28 cellular contexts compared by ENCODE assay signal in genomic region chr3:63295806-63296205, GRCh38. TPM values are rescaled to one million over a fixed set of nuclear protein-coding genes. Genes with fewer than 3 reads are reported as not detected.
"Had no signal": no experiment of that assay in that cellular context is flagged by ENCODE, and none has a peak within 500 bp of the region (broad histone marks: within the 10 kb centered on the region; RNA-seq: fewer than 3 reads in every experiment).

No MANE protein-coding gene starts in this region.

- DNase-seq: effector memory CD8-positive, alpha-beta T cell; esophagus squamous epithelium; foreskin fibroblast; glutamatergic neuron; immature natural killer cell; left ventricle myocardium inferior; mesenchymal stem cell; naive thymus-derived CD4-positive, alpha-beta T cell; nephron progenitor cell; spleen; stimulated activated CD4-positive, alpha-beta T cell treated with anti-CD3 and anti-CD28 coated beads, Interleukin-15, amount 100 ng/mL, for 24 hours; stimulated activated CD4-positive, alpha-beta T cell treated with anti-CD3 and anti-CD28 coated beads, Interleukin-1b, Interleukin-23, amount 100 ng/mL, for 48 hours; stimulated activated CD4-positive, alpha-beta T cell treated with anti-CD3 and anti-CD28 coated beads, Interleukin-4, amount 100 ng/mL, for 24 hours; testis; transverse colon had no signal

- H3K36me3 ChIP-seq: esophagus squamous epithelium, gastroesophageal sphincter, left ventricle myocardium inferior, spleen, transverse colon had no signal

- H3K9me3 ChIP-seq: esophagus squamous epithelium, testis, transverse colon had no signal

- ATAC-seq: effector memory CD8-positive, alpha-beta T cell; gastroesophageal sphincter; naive thymus-derived CD4-positive, alpha-beta T cell; sciatic nerve; stimulated activated memory B cell treated with anti-CD40 and anti-IgM and Interleukin-4, amounts not matched to agents 10 μg/mL and 1 μg/mL and 100 μg/mL, for 72 hours had no signal

- H3K4me1 ChIP-seq: esophagus squamous epithelium, gastroesophageal sphincter, left ventricle myocardium inferior, spleen, testis, transverse colon had no signal

- H3K4me3 ChIP-seq: esophagus squamous epithelium, gastroesophageal sphincter, left ventricle myocardium inferior, lung, spleen, testis, transverse colon had no signal

- FAIRE-seq: colon, keratinocyte had no signal

- H3K27me3 ChIP-seq: gastroesophageal sphincter, testis, transverse colon had no signal

- H3K27ac ChIP-seq: epithelial cell of prostate, esophagus squamous epithelium, gastroesophageal sphincter, left ventricle myocardium inferior, spleen, testis, transverse colon had no signal

RNA-seq across cellular contexts. Expression of gene SYNPR, which starts 17.7 kb away (rescaled TPM):
- total RNA-seq: esophagus squamous epithelium; mononuclear cell; naive thymus-derived CD4-positive, alpha-beta T cell; omental fat pad; pulmonary artery endothelial cell; sciatic nerve; skeletal muscle tissue; spleen; subcutaneous adipose tissue; testis; transverse colon had no signal
- polyA plus RNA-seq: immature natural killer cell; keratinocyte; lung; naive thymus-derived CD4-positive, alpha-beta T cell; spleen; urinary bladder had no signal
